18 cellular contexts compared by ENCODE assay signal in the genomic region with DNA sequence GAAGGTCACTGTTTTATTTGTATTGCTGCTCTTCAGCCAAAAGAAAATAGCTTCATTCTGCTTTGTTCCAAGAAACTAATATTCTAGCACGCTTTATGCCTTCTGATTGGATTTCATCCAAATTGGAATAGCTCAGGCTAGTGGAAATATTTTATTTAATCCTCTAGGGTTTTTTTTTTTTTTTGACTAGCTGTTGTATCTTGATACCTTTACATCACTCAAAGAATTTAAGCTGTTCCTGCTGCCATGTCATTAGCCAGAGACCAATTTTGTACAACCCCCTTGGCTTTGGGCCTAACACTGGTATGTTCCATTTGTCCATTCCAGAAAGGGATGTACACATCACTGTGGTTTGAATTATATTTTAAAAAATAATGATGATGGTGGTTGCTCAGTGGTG.
"Had no signal": no experiment of that assay in that cellular context is flagged by ENCODE, and none has a peak within 500 bp of the region (broad histone marks: within the 10 kb centered on the region; RNA-seq: fewer than 3 reads in every experiment).

No MANE protein-coding gene starts in this region.

- DNase-seq: activated CD4-positive, alpha-beta T cell treated with anti-CD3 and anti-CD28 coated beads for 1 hour; activated CD8-positive, alpha-beta memory T cell treated with anti-CD3 and anti-CD28 coated beads for 24 hours; activated CD8-positive, alpha-beta memory T cell treated with anti-CD3 and anti-CD28 coated beads, Interleukin-2, amount 50 U/mL, for 48 hours; activated effector memory CD4-positive, alpha-beta T cell treated with anti-CD3 and anti-CD28 coated beads, Interleukin-2, amount 50 U/mL, for 16 hours; activated naive CD4-positive, alpha-beta T cell treated with anti-CD3 and anti-CD28 coated beads, Interleukin-2, amount 50 U/mL, for 16 hours; activated T-cell treated with anti-CD3 and anti-CD28 coated beads, Interleukin-2, amount 50 U/mL, for 48 hours; heart right ventricle; kidney glomerular epithelial cell; left ventricle myocardium inferior; naive B cell; right cardiac atrium; small intestine; stimulated activated CD4-positive, alpha-beta T cell treated with anti-CD3 and anti-CD28 coated beads, Interleukin-15, amount 100 ng/mL, for 24 hours; stimulated activated CD4-positive, alpha-beta T cell treated with anti-CD3 and anti-CD28 coated beads, Interleukin-2, amount 100 ng/mL, for 48 hours; stimulated activated naive CD8-positive, alpha-beta T cell treated with anti-CD3 and anti-CD28 coated beads, Interleukin-15, amount 100 ng/mL, for 72 hours; T-helper 2 cell; trophoblast cell had no signal

- ATAC-seq: heart right ventricle; right cardiac atrium; stimulated activated naive CD8-positive, alpha-beta T cell treated with anti-CD3 and anti-CD28 coated beads, Interleukin-15, amount 100 ng/mL, for 72 hours had no signal

- H3K4me3 ChIP-seq: heart right ventricle, left ventricle myocardium inferior, prostate gland had no signal
